ENCODE assay signal across 29 cellular contexts in genomic region chr9:90333226-90333625, GRCh38.
DNase-seq lines count a peak whose midpoint lies in the region; ATAC-seq, FAIRE-seq and TF ChIP-seq lines count a peak whose summit lies in the region.
"Had no signal": no experiment of that assay in that cellular context is flagged by ENCODE, and none has a peak within 500 bp of the region (broad histone marks: within the 10 kb centered on the region; RNA-seq: fewer than 3 reads in every experiment).

No MANE protein-coding gene starts in this region.

- no peak overlapping the region for H2BK5ac ChIP-seq in mesendoderm (ENCODE audit: low read length)

- peak overlapping the region; percentile 65; the same call in 1 of the 2 replicates for H3K27ac Mint-ChIP-seq in HFFc6
- H3K27ac Mint-ChIP-seq: activated naive CD4-positive, alpha-beta T cell treated with anti-CD3 and anti-CD28 coated beads, Interleukin-2, amount 50 U/mL, for 72 hours; activated T-helper 17 cell treated with anti-CD3 and anti-CD28 coated beads, Interleukin-2, amount 50 U/mL, for 72 hours; B cell; CD4-positive, alpha-beta memory T cell had no signal

- CTCF ChIA-PET in A549 (lab: Yijun Ruan, JAX), result interaction anchor here (1.2 kb wide), 1 partner anchor 10 kb away, joined by 3 read pairs; no protein-coding TSS in a partner anchor

- no peak for TF ChIP-seq POLR2A in A549 (IDR thresholded peaks at IDR 0.05; ENCODE audit: low read length)

- DNase-seq in A549 (ENCODE audit: low read depth in 1 of 2, low spot score in 1 of 2) (no peak), HFFc6 (no peak), brain microvascular endothelial cell (no peak), mesendoderm (peak; percentile 80), NCI-H526 treated with DMSO at 0.1 percent for 48 hours (lab: John Stamatoyannopoulos, UW) (no peak), RKO (ENCODE audit: low spot score) (no peak)
- DNase-seq: activated CD4-positive, alpha-beta T cell treated with anti-CD3 and anti-CD28 coated beads for 48 hours; anterior cingulate cortex; CD4-positive, alpha-beta memory T cell; DMS 273 treated with DMSO at 0.1 percent for 48 hours; EL; gastrocnemius medialis; H7; left colon; NCI-H1417 treated with DMSO at 0.1 percent for 48 hours; NCI-H2081; NCI-H526; ovary; SHP77 treated with DMSO at 0.1 percent for 48 hours; stimulated activated naive CD8-positive, alpha-beta T cell treated with anti-CD3 and anti-CD28 coated beads, Interleukin-15, Interleukin-2, amounts not matched to agents 100 U/mL and 50 U/mL, for 24 hours had no signal

- no peaks in the 10 kb centered on the region for H3K36me3 ChIP-seq in brain microvascular endothelial cell (replicated peaks)
- H3K36me3 ChIP-seq in mesendoderm (ENCODE audit: control insufficient read depth, insufficient read depth, low read length), result no peaks in the 10 kb centered on the region
- H3K36me3 ChIP-seq: gastrocnemius medialis, ovary, thoracic aorta had no signal

- ATAC-seq in A549, result no peak; a peak in 1 of 6 replicates
- ATAC-seq in GM18519 (IDR thresholded peaks at IDR 0.05; ENCODE audit: low FRiP score, unreplicated experiment), result no peak
- no peak for ATAC-seq in GM18858 (IDR thresholded peaks at IDR 0.05; ENCODE audit: unreplicated experiment)
- ATAC-seq: activated naive CD4-positive, alpha-beta T cell treated with anti-CD3 and anti-CD28 coated beads, Interleukin-2, amount 50 U/mL, for 72 hours; activated T-helper 17 cell treated with anti-CD3 and anti-CD28 coated beads, Interleukin-2, amount 50 U/mL, for 72 hours; gastrocnemius medialis; left colon; Panc1; stimulated activated naive CD8-positive, alpha-beta T cell treated with anti-CD3 and anti-CD28 coated beads, Interleukin-15, Interleukin-2, amounts not matched to agents 100 U/mL and 50 U/mL, for 24 hours had no signal

- peaks cover 15% of the 10 kb centered on the region; the same call in 1 of the 2 replicates for H3K4me1 Mint-ChIP-seq in HFFc6 (ENCODE audit: low read depth)
- H3K4me1 Mint-ChIP-seq: activated T-helper 17 cell treated with anti-CD3 and anti-CD28 coated beads, Interleukin-2, amount 50 U/mL, for 72 hours; B cell; CD4-positive, alpha-beta memory T cell had no signal

- no peaks in the 10 kb centered on the region for H3K27me3 ChIP-seq in brain microvascular endothelial cell (replicated peaks)
- no peaks in the 10 kb centered on the region for H3K27me3 ChIP-seq in mesendoderm (ENCODE audit: insufficient read depth, low read length, poor library complexity)
- H3K27me3 ChIP-seq: gastrocnemius medialis, ovary had no signal

- H2BK15ac ChIP-seq in mesendoderm (replicated peaks; ENCODE audit: low read depth), result no peak overlapping the region

- no peak overlapping the region for H2AK5ac ChIP-seq in mesendoderm (ENCODE audit: low read length)

- TF ChIP-seq RAD21 in A549 (conservative IDR thresholded peaks at IDR 0.05 in 1 of 2, IDR thresholded peaks at IDR 0.05 in 1 of 2), result no peak

- peak overlapping the region; percentile 75 for H3K18ac ChIP-seq in mesendoderm (ENCODE audit: low read length)

- no peak overlapping the region for H4K5ac ChIP-seq in mesendoderm (ENCODE audit: low read length)

- no peak overlapping the region for H3K56ac ChIP-seq in mesendoderm (ENCODE audit: low read length)

- no peak overlapping the region for H3K9ac ChIP-seq in mesendoderm (ENCODE audit: low read length)

- no peak overlapping the region for H3K4me3 Mint-ChIP-seq in HFFc6
- H3K4me3 Mint-ChIP-seq: activated T-helper 17 cell treated with anti-CD3 and anti-CD28 coated beads, Interleukin-2, amount 50 U/mL, for 72 hours; B cell; CD4-positive, alpha-beta memory T cell had no signal

- no peaks in the 10 kb centered on the region for H3K79me1 ChIP-seq in mesendoderm (ENCODE audit: low read length)

- H3K4me3 ChIP-seq in A549 (no peak overlapping the region), brain microvascular endothelial cell (ENCODE audit: low read depth, low read length) (no peak overlapping the region), mesendoderm (ENCODE audit: low read length) (no peak overlapping the region)
- H3K4me3 ChIP-seq: gastrocnemius medialis, ovary, skin epidermis, thoracic aorta had no signal

- no peaks in the 10 kb centered on the region for H3K79me2 ChIP-seq in mesendoderm (ENCODE audit: control insufficient read depth, insufficient read depth, low read length)

- H3K9me3 Mint-ChIP-seq in HFFc6, result peaks cover 15% of the 10 kb centered on the region; the same call in 1 of the 2 replicates
- H3K9me3 Mint-ChIP-seq: activated naive CD4-positive, alpha-beta T cell treated with anti-CD3 and anti-CD28 coated beads, Interleukin-2, amount 50 U/mL, for 72 hours; activated T-helper 17 cell treated with anti-CD3 and anti-CD28 coated beads, Interleukin-2, amount 50 U/mL, for 72 hours had no signal

- in situ Hi-C loops in brain microvascular endothelial cell (cut with HindIII; ENCODE audit: low pct_ligation_motif_present, low sequenced_read_pairs), result no loop called here

- H3K4me2 ChIP-seq in A549 (no peak overlapping the region), mesendoderm (ENCODE audit: low read length) (no peak overlapping the region)

- no peak overlapping the region for H2BK120ac ChIP-seq in mesendoderm (ENCODE audit: low read depth, low read length)

- no peaks in the 10 kb centered on the region for H3K36me3 Mint-ChIP-seq in HFFc6 (ENCODE audit: low read depth)
- H3K36me3 Mint-ChIP-seq: activated naive CD4-positive, alpha-beta T cell treated with anti-CD3 and anti-CD28 coated beads, Interleukin-2, amount 50 U/mL, for 72 hours; CD4-positive, alpha-beta memory T cell had no signal

- TF ChIP-seq CTCF in A549 (IDR thresholded peaks at IDR 0.05), result no peak
- TF ChIP-seq CTCF in HFFc6 (IDR thresholded peaks at IDR 0.05), result no peak
- TF ChIP-seq CTCF in brain microvascular endothelial cell (IDR thresholded peaks at IDR 0.05; ENCODE audit: low read depth, low read length, missing control alignments), result no peak

- peak overlapping the region; percentile 67 to 71 for H3K27ac ChIP-seq in A549
- H3K27ac ChIP-seq in brain microvascular endothelial cell, result peak overlapping the region; percentile 75
- peak overlapping the region; percentile 84 for H3K27ac ChIP-seq in mesendoderm (ENCODE audit: low read depth, low read length)
- H3K27ac ChIP-seq: gastrocnemius medialis, ovary, skin epidermis, thoracic aorta had no signal

- H3K4me1 ChIP-seq in A549, result peaks cover 23% of the 10 kb centered on the region
- H3K4me1 ChIP-seq in mesendoderm (ENCODE audit: control insufficient read depth, low read depth, low read length), result peaks cover 6% of the 10 kb centered on the region
- H3K4me1 ChIP-seq: gastrocnemius medialis had no signal

- FAIRE-seq in A549 (lab: Jason Lieb, UNC), result no peak
- FAIRE-seq: urothelium cell line had no signal

- POLR2A ChIA-PET in A549 (lab: Yijun Ruan, JAX), result no interaction called here

- no peak for TF ChIP-seq EP300 in A549 (IDR thresholded peaks at IDR 0.05)

- H3K27me3 Mint-ChIP-seq in HFFc6 (ENCODE audit: insufficient read depth), result peaks cover under 1% of the 10 kb centered on the region

- no peaks in the 10 kb centered on the region for H3K9me3 ChIP-seq in A549
- H3K9me3 ChIP-seq: gastrocnemius medialis, ovary, thoracic aorta had no signal

- no peak overlapping the region for H3K23ac ChIP-seq in mesendoderm (ENCODE audit: low read length)

- H4K8ac ChIP-seq in mesendoderm (ENCODE audit: low read depth, low read length), result no peak overlapping the region

- no peak overlapping the region for H3K4ac ChIP-seq in mesendoderm (ENCODE audit: low read depth, low read length)

- WGBS in A549 (ENCODE audit: missing lambda C conversion rate), result 48% methylated on average over 2 of the region's 2 CpGs
- WGBS in mesendoderm (ENCODE audit: extremely low coverage, insufficient coverage, low lambda C conversion rate), result no CpG with 5 or more reads among the region's 2 CpGs

TF ChIP-seq in A549, 52 proteins besides CTCF, POLR2A, EP300 and RAD21:
- TF ChIP-seq GATA3 (IDR thresholded peaks at IDR 0.05; ENCODE audit: borderline replicate concordance) (no peak), KDM1A (IDR thresholded peaks at IDR 0.05; ENCODE audit: low read depth) (no peak), HEYL (CRISPR knock-in tag; IDR thresholded peaks at IDR 0.05) (no peak), HMGXB4 (CRISPR knock-in tag; IDR thresholded peaks at IDR 0.05; ENCODE audit: borderline replicate concordance) (no peak), EHMT2 (IDR thresholded peaks at IDR 0.05; ENCODE audit: low read depth) (no peak), ZFP36 (IDR thresholded peaks at IDR 0.05; ENCODE audit: borderline replicate concordance, partially characterized antibody) (no peak), SREBF2 (IDR thresholded peaks at IDR 0.05) (no peak), MYC (IDR thresholded peaks at IDR 0.05; ENCODE audit: borderline replicate concordance, low read length) (no peak), PHF8 (IDR thresholded peaks at IDR 0.05; ENCODE audit: borderline replicate concordance, low read depth) (no peak), RFX5 (IDR thresholded peaks at IDR 0.05) (no peak), SMC3 (IDR thresholded peaks at IDR 0.05) (no peak), ZC3H11A (IDR thresholded peaks at IDR 0.05) (no peak)
